10 cellular contexts compared by ENCODE assay signal in the genomic region with DNA sequence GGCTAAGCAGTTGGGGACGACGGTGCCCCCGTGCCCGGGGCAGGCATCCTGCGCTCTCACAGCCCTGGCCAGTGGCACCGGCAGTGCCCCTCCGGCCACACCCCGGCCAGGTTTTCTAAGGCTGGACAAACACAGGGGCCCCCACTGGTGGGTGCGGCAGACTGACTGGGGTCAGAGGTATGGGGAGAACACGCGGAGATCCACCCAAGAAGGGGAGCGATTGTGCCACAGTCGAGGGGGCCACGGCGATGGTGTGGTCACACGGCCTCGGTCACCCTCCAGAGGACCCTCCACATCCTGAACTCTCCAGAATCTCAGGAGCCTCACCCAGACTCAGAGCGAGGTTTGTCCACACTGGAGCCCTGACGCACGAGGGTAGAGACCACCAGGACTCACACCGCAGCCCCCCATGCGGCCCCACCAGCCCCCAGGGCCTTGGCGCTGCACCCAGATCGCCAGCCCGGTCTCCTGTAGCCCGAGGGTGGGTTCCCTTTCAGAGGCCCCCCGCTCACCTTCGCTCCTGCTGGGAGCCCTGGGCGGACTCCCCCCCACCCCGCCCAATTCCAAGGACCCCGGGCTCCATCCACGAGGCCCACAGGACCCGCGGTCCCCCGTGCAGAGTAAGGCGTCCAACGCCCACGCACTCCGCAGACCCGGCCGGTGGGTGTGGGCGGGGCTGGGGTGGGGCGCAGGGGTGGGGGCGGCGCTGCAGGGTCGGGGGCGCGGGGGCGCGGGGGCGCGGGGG. TPM values are rescaled to one million over a fixed set of nuclear protein-coding genes. Genes with fewer than 3 reads are reported as not detected.
DNase-seq lines count a peak whose midpoint lies in the region; ATAC-seq and TF ChIP-seq lines count a peak whose summit lies in the region.
"Had no signal": no experiment of that assay in that cellular context is flagged by ENCODE, and none has a peak within 500 bp of the region (broad histone marks: within the 10 kb centered on the region; RNA-seq: fewer than 3 reads in every experiment).

No MANE protein-coding gene starts in this region.

- in situ Hi-C loops in transverse colon (cut with MboI; ENCODE audit: low pct_ligation_motif_present in 1 of 4, low pct_unique_long_range_greater_than_20kb in 1 of 4, low sequenced_read_pairs in 3 of 4): no loop called here

- POLR2A ChIA-PET in activated CD4-positive, alpha-beta memory T cell treated with anti-CD3 and anti-CD28 coated beads for 36 hours (lab: Charles Lee): interaction anchor here (0.6 to 1.9 kb wide), 8 partner anchors 16 to 143 kb away, joined by 3 to 21 read pairs (median 4); a partner anchor contains a TSS

- 58% methylated on average over 25 of the region's 52 CpGs; no CpG with 5 or more reads in 1 of the 2 donors for WGBS in transverse colon (ENCODE audit: low coverage in 1 of 2), 2 donors

- H3K9me3 Mint-ChIP-seq in activated CD4-positive, alpha-beta T cell treated with anti-CD3 and anti-CD28 coated beads, Interleukin-2, amount 10 ng/mL, durations not matched to agents 24 days and 14 days: peaks cover 3% of the 10 kb centered on the region
- H3K9me3 Mint-ChIP-seq in activated CD4-positive, alpha-beta memory T cell treated with anti-CD3 and anti-CD28 coated beads for 36 hours: no peaks in the 10 kb centered on the region

- intact Hi-C loops in activated CD4-positive, alpha-beta T cell treated with anti-CD3 and anti-CD28 coated beads, Interleukin-2, amount 10 ng/mL, durations not matched to agents 24 days and 14 days (cut with micrococcal nuclease): loop anchor here (1.0 kb wide), 4 partner anchors 16 to 108 kb away; no protein-coding TSS in a partner anchor
- intact Hi-C loops in activated CD4-positive, alpha-beta memory T cell treated with anti-CD3 and anti-CD28 coated beads for 36 hours (cut with micrococcal nuclease): loop anchor here (1.0 to 5.0 kb wide), 4 partner anchors 16 to 81 kb away; no protein-coding TSS in a partner anchor
- intact Hi-C loops in transverse colon (cut with DNase I; ENCODE audit: low total_unique reads): no loop called here

- TF ChIP-seq CTCF in transverse colon (IDR thresholded peaks at IDR 0.05): no peak

- H3K27ac ChIP-seq in transverse colon: peak overlapping the region; percentile 18 to 76 (median 54)

- peak overlapping the region in 3 of 4 donors; percentile 35 to 48 (median 36) for H3K4me3 ChIP-seq in transverse colon

- no peak for TF ChIP-seq EP300 in transverse colon (IDR thresholded peaks at IDR 0.05; ENCODE audit: low read depth)

- peak overlapping the region; percentile 66 for H3K4me3 Mint-ChIP-seq in activated CD4-positive, alpha-beta T cell treated with anti-CD3 and anti-CD28 coated beads, Interleukin-2, amount 10 ng/mL, durations not matched to agents 24 days and 14 days
- H3K4me3 Mint-ChIP-seq in activated CD4-positive, alpha-beta memory T cell treated with anti-CD3 and anti-CD28 coated beads for 36 hours: peak overlapping the region; percentile 57

- no peaks in the 10 kb centered on the region for H3K9me3 ChIP-seq in transverse colon

- H3K27me3 ChIP-seq in transverse colon: peaks cover 4% of the 10 kb centered on the region

- peaks cover 36% of the 10 kb centered on the region for H3K4me1 Mint-ChIP-seq in activated CD4-positive, alpha-beta T cell treated with anti-CD3 and anti-CD28 coated beads, Interleukin-2, amount 10 ng/mL, durations not matched to agents 24 days and 14 days
- H3K4me1 Mint-ChIP-seq in activated CD4-positive, alpha-beta memory T cell treated with anti-CD3 and anti-CD28 coated beads for 36 hours (ENCODE audit: low read depth): peaks cover 41% of the 10 kb centered on the region

- peak overlapping the region; percentile 84 for H3K27ac Mint-ChIP-seq in activated CD4-positive, alpha-beta T cell treated with anti-CD3 and anti-CD28 coated beads, Interleukin-2, amount 10 ng/mL, durations not matched to agents 24 days and 14 days
- peak overlapping the region; percentile 57 for H3K27ac Mint-ChIP-seq in activated CD4-positive, alpha-beta memory T cell treated with anti-CD3 and anti-CD28 coated beads for 36 hours

- DNase-seq in activated CD4-positive, alpha-beta T cell treated with anti-CD3 and anti-CD28 coated beads, Interleukin-2, amount 10 ng/mL, durations not matched to agents 24 days and 14 days: no peak
- no peak for DNase-seq in activated CD4-positive, alpha-beta T cell treated with anti-CD3 and anti-CD28 coated beads for 1 hour
- no peak for DNase-seq in activated CD4-positive, alpha-beta memory T cell treated with anti-CD3 and anti-CD28 coated beads for 36 hours
- DNase-seq in left lobe of liver (ENCODE audit: low spot score): peak; percentile 44
- no peak for DNase-seq in transverse colon
- no peak for DNase-seq in cerebellar cortex (ENCODE audit: low spot score)
- DNase-seq: ACHN had no signal

- ATAC-seq in left lobe of liver (no peak), HG02759 (IDR thresholded peaks at IDR 0.05; ENCODE audit: unreplicated experiment) (no peak), HG02973 (IDR thresholded peaks at IDR 0.05; ENCODE audit: unreplicated experiment) (no peak)

- peaks cover 5% of the 10 kb centered on the region for H3K27me3 Mint-ChIP-seq in activated CD4-positive, alpha-beta T cell treated with anti-CD3 and anti-CD28 coated beads, Interleukin-2, amount 10 ng/mL, durations not matched to agents 24 days and 14 days
- peaks cover 7% of the 10 kb centered on the region for H3K27me3 Mint-ChIP-seq in activated CD4-positive, alpha-beta memory T cell treated with anti-CD3 and anti-CD28 coated beads for 36 hours

- peaks cover 15% of the 10 kb centered on the region for H3K36me3 Mint-ChIP-seq in activated CD4-positive, alpha-beta T cell treated with anti-CD3 and anti-CD28 coated beads, Interleukin-2, amount 10 ng/mL, durations not matched to agents 24 days and 14 days (ENCODE audit: low read depth)
- H3K36me3 Mint-ChIP-seq in activated CD4-positive, alpha-beta memory T cell treated with anti-CD3 and anti-CD28 coated beads for 36 hours: peaks cover 6% of the 10 kb centered on the region

- H3K4me1 ChIP-seq in transverse colon: peaks cover 0 to 20% (median 13%) of the 10 kb centered on the region in 4 donors

- no peaks in the 10 kb centered on the region for H3K36me3 ChIP-seq in transverse colon

- CTCF ChIA-PET in activated CD4-positive, alpha-beta memory T cell treated with anti-CD3 and anti-CD28 coated beads for 36 hours (lab: Charles Lee): interaction anchor here (1.2 kb wide), 1 partner anchor 17 kb away, joined by 4 read pairs; no protein-coding TSS in a partner anchor

- TF ChIP-seq POLR2A in transverse colon (IDR thresholded peaks at IDR 0.05): no peak

RNA-seq across cellular contexts. Expression of a gene that starts 15.2 kb away (rescaled TPM):
- total RNA-seq in activated CD4-positive, alpha-beta T cell treated with anti-CD3 and anti-CD28 coated beads, Interleukin-2, amount 10 ng/mL, durations not matched to agents 24 days and 14 days: 79.6 and 83.3 TPM in 2 replicates
- total RNA-seq in activated CD4-positive, alpha-beta memory T cell treated with anti-CD3 and anti-CD28 coated beads for 36 hours: 10 to 100 TPM; 47.4 to 47.6 TPM
- total RNA-seq in left lobe of liver: 0.18 TPM
- total RNA-seq in transverse colon: under 1 TPM in 2 of 4 donors, not detected in 2; 0.55 to 0.64 TPM
- total RNA-seq: HT-29 had no signal

RNA-seq across cellular contexts. Expression of a gene that starts 26.0 kb away (rescaled TPM):
- 0.07 TPM in 1 of 2 replicates, not detected in the other for total RNA-seq in activated CD4-positive, alpha-beta T cell treated with anti-CD3 and anti-CD28 coated beads, Interleukin-2, amount 10 ng/mL, durations not matched to agents 24 days and 14 days
- total RNA-seq in activated CD4-positive, alpha-beta memory T cell treated with anti-CD3 and anti-CD28 coated beads for 36 hours: under 1 TPM; 0.10 to 0.12 TPM
- total RNA-seq in left lobe of liver (not detected), transverse colon (under 1 TPM in 1 of 4 donors, not detected in 3; 0.16 TPM)
- total RNA-seq: HT-29 had no signal

RNA-seq across cellular contexts. Expression of a gene that starts 34.5 kb away (rescaled TPM):
- 1.0 and 1.2 TPM in 2 replicates for total RNA-seq in activated CD4-positive, alpha-beta T cell treated with anti-CD3 and anti-CD28 coated beads, Interleukin-2, amount 10 ng/mL, durations not matched to agents 24 days and 14 days
- under 1 TPM; 0.31 to 0.36 TPM for total RNA-seq in activated CD4-positive, alpha-beta memory T cell treated with anti-CD3 and anti-CD28 coated beads for 36 hours
- total RNA-seq in left lobe of liver: 109 TPM
- 100 to 1,000 TPM in 2 of 4 donors, 10 to 100 TPM in 2; 58.1 to 195 (median 93.9) TPM for total RNA-seq in transverse colon

Comparison
In these comparisons a context has a peak if more than half of its experiments do, and no peak if none do; other contexts are left out.
1. RNA of a gene that starts 15.2 kb away (total RNA-seq): 79.6 to 83.3 TPM in activated CD4-positive, alpha-beta T cell treated with anti-CD3 and anti-CD28 coated beads, Interleukin-2, amount 10 ng/mL, durations not matched to agents 24 days and 14 days and 47.4 to 47.6 TPM in activated CD4-positive, alpha-beta memory T cell treated with anti-CD3 and anti-CD28 coated beads for 36 hours; 0.55 to 0.64 TPM in transverse colon and 0.18 TPM in left lobe of liver (single experiment); every median in the first group is over 10 times any median in the second.
2. RNA of a gene that starts 34.5 kb away (total RNA-seq): 58.1 to 195 TPM in transverse colon and 109 TPM in left lobe of liver (single experiment); 1.0 to 1.2 TPM in activated CD4-positive, alpha-beta T cell treated with anti-CD3 and anti-CD28 coated beads, Interleukin-2, amount 10 ng/mL, durations not matched to agents 24 days and 14 days and 0.31 to 0.36 TPM in activated CD4-positive, alpha-beta memory T cell treated with anti-CD3 and anti-CD28 coated beads for 36 hours; every median in the first group is over 10 times any median in the second.